In genomic region chr2:1569879-1570450, GRCh38 we compare ENCODE assay signal across 26 cellular contexts.
"Had no signal": no experiment of that assay in that cellular context is flagged by ENCODE, and none has a peak within 500 bp of the region (broad histone marks: within the 10 kb centered on the region; RNA-seq: fewer than 3 reads in every experiment).

No MANE protein-coding gene starts in this region.

- H3K4me2 ChIP-seq: KMS-11 had no signal

- H3K4me3 ChIP-seq: breast epithelium, Peyer's patch, SJSA1 had no signal

- H3K4me3 Mint-ChIP-seq: activated CD4-positive, alpha-beta memory T cell treated with anti-CD3 and anti-CD28 coated beads for 36 hours; activated CD4-positive, alpha-beta T cell treated with anti-CD3 and anti-CD28 coated beads, Interleukin-2, amount 10 ng/mL, durations not matched to agents 7 days and 5 days; activated naive CD4-positive, alpha-beta T cell treated with anti-CD3 and anti-CD28 coated beads, Interleukin-2, amount 10 ng/mL, durations not matched to agents 7 days and 5 days; activated naive CD8-positive, alpha-beta T cell treated with anti-CD3 and anti-CD28 coated beads for 36 hours; activated T-cell treated with anti-CD3 and anti-CD28 coated beads, Interleukin-2, amount 50 U/mL, for 72 hours; T-helper 2 cell treated with Interferon-gamma antibody and Interleukin-4, amounts not matched to agents 5 μg/mL and 100 μg/mL, for 36 hours had no signal

- H3K4me1 Mint-ChIP-seq: activated CD4-positive, alpha-beta T cell treated with anti-CD3 and anti-CD28 coated beads, Interleukin-2, amount 10 ng/mL, durations not matched to agents 7 days and 5 days; activated naive CD4-positive, alpha-beta T cell treated with anti-CD3 and anti-CD28 coated beads, Interleukin-2, amount 10 ng/mL, durations not matched to agents 7 days and 5 days; activated naive CD8-positive, alpha-beta T cell treated with anti-CD3 and anti-CD28 coated beads for 36 hours had no signal

- H3K27me3 Mint-ChIP-seq: activated CD4-positive, alpha-beta T cell treated with anti-CD3 and anti-CD28 coated beads, Interleukin-2, amount 10 ng/mL, durations not matched to agents 7 days and 5 days had no signal

- H3K27ac ChIP-seq: breast epithelium, KMS-11, Peyer's patch, RWPE1, SJSA1 had no signal

- H3K27me3 ChIP-seq: Peyer's patch had no signal

- H3K36me3 ChIP-seq: breast epithelium, Peyer's patch, SJSA1 had no signal

- H3K36me3 Mint-ChIP-seq: activated CD4-positive, alpha-beta memory T cell treated with anti-CD3 and anti-CD28 coated beads for 36 hours; activated naive CD8-positive, alpha-beta T cell treated with anti-CD3 and anti-CD28 coated beads for 36 hours had no signal

- H3K9ac ChIP-seq: KMS-11 had no signal

- ATAC-seq: activated T-cell treated with anti-CD3 and anti-CD28 coated beads, Interleukin-2, amount 50 U/mL, for 72 hours; SK-N-SH treated with all-trans-retinoic acid at 6 μM for 48 hours had no signal

- H3K27ac Mint-ChIP-seq: activated CD4-positive, alpha-beta memory T cell treated with anti-CD3 and anti-CD28 coated beads for 36 hours; activated CD4-positive, alpha-beta T cell treated with anti-CD3 and anti-CD28 coated beads, Interleukin-2, amount 10 ng/mL, durations not matched to agents 7 days and 5 days; activated naive CD4-positive, alpha-beta T cell treated with anti-CD3 and anti-CD28 coated beads, Interleukin-2, amount 10 ng/mL, durations not matched to agents 7 days and 5 days; activated naive CD8-positive, alpha-beta T cell treated with anti-CD3 and anti-CD28 coated beads for 36 hours; activated T-cell treated with anti-CD3 and anti-CD28 coated beads, Interleukin-2, amount 50 U/mL, for 72 hours; activated T-helper 2 cell treated with anti-CD3 and anti-CD28 coated beads, Interferon-gamma antibody, Interleukin-2, Interleukin-4, amounts not matched to agents 10 μg/mL and 5 μg/mL and 100 μg/mL, durations not matched to agents 14 hours and 24 hours and 36 hours; T-helper 2 cell treated with Interferon-gamma antibody and Interleukin-4, amounts not matched to agents 5 μg/mL and 100 μg/mL, for 36 hours had no signal

- DNase-seq: activated CD4-positive, alpha-beta memory T cell treated with anti-CD3 and anti-CD28 coated beads for 36 hours; activated CD4-positive, alpha-beta T cell treated with anti-CD3 and anti-CD28 coated beads, Interleukin-2, amount 10 ng/mL, durations not matched to agents 7 days and 5 days; activated CD8-positive, alpha-beta memory T cell treated with anti-CD3 and anti-CD28 coated beads for 24 hours; activated gamma-delta T cell treated with Interleukin-2 at 50 U/mL for 16 hours; activated naive CD4-positive, alpha-beta T cell treated with anti-CD3 and anti-CD28 coated beads, Interleukin-2, amount 10 ng/mL, durations not matched to agents 7 days and 5 days; activated naive CD8-positive, alpha-beta T cell treated with anti-CD3 and anti-CD28 coated beads for 36 hours; activated T-cell treated with anti-CD3 and anti-CD28 coated beads, Interleukin-2, amount 50 U/mL, for 72 hours; anterior cingulate cortex; NCI-H1092 treated with DMSO at 0.1 percent for 48 hours; NCI-H1417 treated with DMSO at 0.1 percent for 48 hours; NCI-H1694 treated with DMSO at 0.1 percent for 48 hours; NCI-H2029 treated with DMSO at 0.1 percent for 48 hours; NCI-H345; NCI-H510A; NCI-H526 treated with DMSO at 0.1 percent for 48 hours; NCI-H82; Peyer's patch; SHP77; SW 1271 had no signal

- H3K9me3 ChIP-seq: breast epithelium, SJSA1 had no signal

- H3K4me1 ChIP-seq: breast epithelium, Peyer's patch, SJSA1 had no signal
